ENCODE assay signal across 8 cellular contexts in genomic region chr6:38567436-38567835, GRCh38.
A peak's percentile ranks its signal among the peaks of the same experiment; 100 is the strongest.
DNase-seq lines count a peak whose midpoint lies in the region; ATAC-seq and TF ChIP-seq lines count a peak whose summit lies in the region.

No MANE protein-coding gene starts in this region.

- no peaks in the 10 kb centered on the region for H3K79me2 ChIP-seq in osteoblast (ENCODE audit: insufficient read depth, low read length)

- no peak overlapping the region for H3K27ac Mint-ChIP-seq in CD4-positive, alpha-beta memory T cell

- CTCF ChIA-PET in CD4-positive, alpha-beta memory T cell (lab: Charles Lee; ENCODE audit: partially characterized antibody), result interaction anchor here (1.1 to 1.2 kb wide), 2 partner anchors 8 to 10 kb away, joined by 3 to 4 read pairs; no protein-coding TSS in a partner anchor

- POLR2A ChIA-PET in CD4-positive, alpha-beta memory T cell (lab: Charles Lee; ENCODE audit: partially characterized antibody), result interaction anchor here (1.2 kb wide), 1 partner anchor 72 kb away, joined by 5 read pairs; the partner anchor contains the start of gene BTBD9

- no peak overlapping the region for H3K27ac ChIP-seq in osteoblast (ENCODE audit: low read depth, low read length)
- no peak overlapping the region for H3K27ac ChIP-seq in CD4-positive, alpha-beta memory T cell (ENCODE audit: low read depth, low read length)

- no peak overlapping the region for H3K4me2 ChIP-seq in osteoblast (ENCODE audit: insufficient read depth, low read length)

- H4K20me1 ChIP-seq in osteoblast (ENCODE audit: insufficient read depth, low read length), result no peaks in the 10 kb centered on the region

- no peak for TF ChIP-seq CTCF in osteoblast (IDR thresholded peaks at IDR 0.05; ENCODE audit: extremely low read depth, low read depth, low read length)

- H3K27me3 Mint-ChIP-seq in CD4-positive, alpha-beta memory T cell, result no peaks in the 10 kb centered on the region

- H3K9me3 ChIP-seq in osteoblast (ENCODE audit: low read depth, low read length), result no peaks in the 10 kb centered on the region
- H3K9me3 ChIP-seq in CD4-positive, alpha-beta memory T cell (ENCODE audit: control insufficient read depth in 1 of 2, low read length in 2 of 2), result no peaks in the 10 kb centered on the region

- no peak overlapping the region for H3K4me3 Mint-ChIP-seq in CD4-positive, alpha-beta memory T cell

- no peak for ATAC-seq in HG02981 (IDR thresholded peaks at IDR 0.05; ENCODE audit: unreplicated experiment)
- ATAC-seq in HG02678 (IDR thresholded peaks at IDR 0.05; ENCODE audit: unreplicated experiment), result no peak
- ATAC-seq in HG03159 (IDR thresholded peaks at IDR 0.05; ENCODE audit: unreplicated experiment), result no peak

- intact Hi-C loops in CD4-positive, alpha-beta memory T cell (cut with micrococcal nuclease), result no loop called here

- H3K9me3 Mint-ChIP-seq in CD4-positive, alpha-beta memory T cell, result peaks cover 0 to 2% (median 0%) of the 10 kb centered on the region in 8 donors

- H3K36me3 Mint-ChIP-seq in CD4-positive, alpha-beta memory T cell, result peaks cover 11 to 12% of the 10 kb centered on the region in 2 donors

- no peaks in the 10 kb centered on the region for H3K36me3 ChIP-seq in osteoblast (ENCODE audit: insufficient read depth, low read length)
- no peaks in the 10 kb centered on the region for H3K36me3 ChIP-seq in CD4-positive, alpha-beta memory T cell (ENCODE audit: insufficient read depth, low read length)

- peak; percentile 94 for DNase-seq in EH (ENCODE audit: low read depth)
- peak; percentile 79 for DNase-seq in NCI-H226
- peak; percentile 74 for DNase-seq in dedifferentiated amniotic fluid mesenchymal stem cell (ENCODE audit: extremely low spot score)
- DNase-seq in osteoblast (ENCODE audit: insufficient read length, low spot score, missing footprints), result peak; percentile 49
- DNase-seq in CD4-positive, alpha-beta memory T cell, result no peak

- no peak overlapping the region for H2AFZ ChIP-seq in osteoblast (ENCODE audit: low read length)

- peaks cover 2% of the 10 kb centered on the region for H3K4me1 ChIP-seq in osteoblast (ENCODE audit: insufficient read depth, low read length)
- H3K4me1 ChIP-seq in CD4-positive, alpha-beta memory T cell (ENCODE audit: insufficient read depth, low read length), result peaks cover 12% of the 10 kb centered on the region

- no peak overlapping the region for H3K4me3 ChIP-seq in osteoblast (ENCODE audit: insufficient read depth, low read length)
- no peak overlapping the region for H3K4me3 ChIP-seq in CD4-positive, alpha-beta memory T cell (ENCODE audit: low read length in 2 of 2)

- peaks cover 10 to 18% (median 16%) of the 10 kb centered on the region in 4 donors for H3K4me1 Mint-ChIP-seq in CD4-positive, alpha-beta memory T cell

- H3K27me3 ChIP-seq in osteoblast (ENCODE audit: insufficient read depth, low read length), result no peaks in the 10 kb centered on the region
- H3K27me3 ChIP-seq in CD4-positive, alpha-beta memory T cell (ENCODE audit: insufficient read depth, low read length), result no peaks in the 10 kb centered on the region

Comparison
In these comparisons a context has a peak if more than half of its experiments do, and no peak if none do; other contexts are left out.
1. DNase-seq: peak in EH (single experiment), NCI-H226 (single experiment), dedifferentiated amniotic fluid mesenchymal stem cell (single experiment) and osteoblast (single experiment); none in CD4-positive, alpha-beta memory T cell (0 of 5).